In genomic region chr4:56655209-56655626, GRCh38 we compare ENCODE assay signal across 1 cellular context.
TF ChIP-seq lines count a peak whose summit lies in the region.

No MANE protein-coding gene starts in this region.

TF ChIP-seq in IMR-90, 13 proteins besides CTCF, POLR2A, EP300 and RAD21:
- TF ChIP-seq CHD1 (IDR thresholded peaks at IDR 0.05; ENCODE audit: low read depth, low read length) = no peak
